In genomic region chr2:8481463-8482009, GRCh38 we compare ENCODE assay signal across 10 cellular contexts.
DNase-seq lines count a peak whose midpoint lies in the region; ATAC-seq lines count a peak whose summit lies in the region.
"Had no signal": no experiment of that assay in that cellular context is flagged by ENCODE, and none has a peak within 500 bp of the region (broad histone marks: within the 10 kb centered on the region; RNA-seq: fewer than 3 reads in every experiment).

No MANE protein-coding gene starts in this region.

- H3K4me1 Mint-ChIP-seq in CD4-positive, CD25-positive, alpha-beta regulatory T cell, result peaks cover 48 to 87% (median 64%) of the 10 kb centered on the region in 4 donors
- peaks cover 83% of the 10 kb centered on the region for H3K4me1 Mint-ChIP-seq in activated T-cell treated with anti-CD3 and anti-CD28 coated beads, Interleukin-2, amount 50 U/mL, for 4 hours (ENCODE audit: low read depth)

- H3K36me3 ChIP-seq in CD4-positive, CD25-positive, alpha-beta regulatory T cell (ENCODE audit: control insufficient read depth, insufficient read depth, low read length), result no peaks in the 10 kb centered on the region
- H3K36me3 ChIP-seq: SJSA1 had no signal

- H3K27me3 ChIP-seq in CD4-positive, CD25-positive, alpha-beta regulatory T cell (ENCODE audit: control insufficient read depth, insufficient read depth, low read length), result no peaks in the 10 kb centered on the region
- H3K27me3 ChIP-seq: SJSA1 had no signal

- no peaks in the 10 kb centered on the region for H3K9me3 Mint-ChIP-seq in CD4-positive, CD25-positive, alpha-beta regulatory T cell
- H3K9me3 Mint-ChIP-seq in activated T-cell treated with anti-CD3 and anti-CD28 coated beads, Interleukin-2, amount 50 U/mL, for 4 hours, result no peaks in the 10 kb centered on the region

- H3K27ac ChIP-seq in CD4-positive, CD25-positive, alpha-beta regulatory T cell (ENCODE audit: insufficient read depth, low read length, poor library complexity, severe bottlenecking), result peak overlapping the region; percentile 28
- H3K27ac ChIP-seq: SJSA1 had no signal

- no peak overlapping the region for H3K4me3 ChIP-seq in CD4-positive, CD25-positive, alpha-beta regulatory T cell (ENCODE audit: low read depth, low read length)
- H3K4me3 ChIP-seq: SJSA1 had no signal

- H3K4me3 Mint-ChIP-seq in CD4-positive, CD25-positive, alpha-beta regulatory T cell, result peak overlapping the region in 2 of 4 donors; percentile 35 to 52
- H3K4me3 Mint-ChIP-seq in activated T-cell treated with anti-CD3 and anti-CD28 coated beads, Interleukin-2, amount 50 U/mL, for 4 hours, result peak overlapping the region; percentile 17

- intact Hi-C loops in left cardiac atrium (cut with DNase I), result no loop called here

- no peaks in the 10 kb centered on the region for H3K27me3 Mint-ChIP-seq in CD4-positive, CD25-positive, alpha-beta regulatory T cell
- no peaks in the 10 kb centered on the region for H3K27me3 Mint-ChIP-seq in activated T-cell treated with anti-CD3 and anti-CD28 coated beads, Interleukin-2, amount 50 U/mL, for 4 hours (ENCODE audit: low read depth)

- no peaks in the 10 kb centered on the region for H3K9me3 ChIP-seq in CD4-positive, CD25-positive, alpha-beta regulatory T cell (ENCODE audit: control insufficient read depth in 2 of 2, low read length in 2 of 2)
- H3K9me3 ChIP-seq: SJSA1 had no signal

- H3K27ac Mint-ChIP-seq in CD4-positive, CD25-positive, alpha-beta regulatory T cell, result peak overlapping the region in 2 of 3 donors; percentile 59 to 75

- H3K4me1 ChIP-seq in CD4-positive, CD25-positive, alpha-beta regulatory T cell (ENCODE audit: control insufficient read depth, insufficient read depth, low read length, poor library complexity, severe bottlenecking), result peaks cover 81% of the 10 kb centered on the region
- H3K4me1 ChIP-seq: SJSA1 had no signal

- H3K36me3 Mint-ChIP-seq in CD4-positive, CD25-positive, alpha-beta regulatory T cell, result no peaks in the 10 kb centered on the region
- H3K36me3 Mint-ChIP-seq in activated T-cell treated with anti-CD3 and anti-CD28 coated beads, Interleukin-2, amount 50 U/mL, for 4 hours (ENCODE audit: insufficient read depth), result no peaks in the 10 kb centered on the region

- DNase-seq in CD4-positive, CD25-positive, alpha-beta regulatory T cell, result no peak
- DNase-seq in activated T-cell treated with anti-CD3 and anti-CD28 coated beads, Interleukin-2, amount 50 U/mL, for 4 hours, result no peak
- no peak for DNase-seq in left cardiac atrium
- no peak for DNase-seq in dermis blood vessel endothelial cell
- DNase-seq in NCI-H187 (lab: John Stamatoyannopoulos, UW), result no peak
- DNase-seq in mesenteric fat pad (ENCODE audit: low spot score), result no peak
- DNase-seq: GF-D8 had no signal

- no peak for ATAC-seq in CD4-positive, CD25-positive, alpha-beta regulatory T cell (ENCODE audit: low read depth in 2 of 2)
- ATAC-seq in GM19397 (IDR thresholded peaks at IDR 0.05; ENCODE audit: unreplicated experiment) (peak; percentile 45), HG03354 (IDR thresholded peaks at IDR 0.05; ENCODE audit: poor library complexity, severe bottlenecking, unreplicated experiment) (peak; percentile 60), left cardiac atrium (no peak)
- ATAC-seq in activated T-cell treated with anti-CD3 and anti-CD28 coated beads, Interleukin-2, amount 50 U/mL, for 4 hours, result peak; percentile 59 to 68

Comparison
In these comparisons a context has a peak if more than half of its experiments do, and no peak if none do; other contexts are left out.
1. ATAC-seq: peak in GM19397 (single experiment), HG03354 (single experiment) and activated T-cell treated with anti-CD3 and anti-CD28 coated beads, Interleukin-2, amount 50 U/mL, for 4 hours (2 of 2); none in CD4-positive, CD25-positive, alpha-beta regulatory T cell (0 of 2) and left cardiac atrium (0 of 2).